ENCODE assay signal across 21 cellular contexts in genomic region chr21:26708223-26708800, GRCh38.
DNase-seq lines count a peak whose midpoint lies in the region; ATAC-seq and TF ChIP-seq lines count a peak whose summit lies in the region.
"Had no signal": no experiment of that assay in that cellular context is flagged by ENCODE, and none has a peak within 500 bp of the region (broad histone marks: within the 10 kb centered on the region; RNA-seq: fewer than 3 reads in every experiment).

No MANE protein-coding gene starts in this region.

- no peak overlapping the region for H3K27ac Mint-ChIP-seq in stimulated activated naive B cell treated with anti-CD40 and anti-IgM and Interleukin-4, amounts not matched to agents 10 μg/mL and 1 μg/mL and 100 μg/mL, for 72 hours
- H3K27ac Mint-ChIP-seq: CD8-positive, alpha-beta T cell; GM23338 had no signal

- TF ChIP-seq POLR2A in esophagus squamous epithelium (IDR thresholded peaks at IDR 0.05): no peak

- H3K36me3 ChIP-seq in esophagus squamous epithelium: no peaks in the 10 kb centered on the region
- H3K36me3 ChIP-seq: BLaER1 treated with 17β-estradiol and CSF1 and Interleukin-3, amounts not matched to agents 10 nM and 100 nM; HAP-1; Peyer's patch had no signal

- H3K36me3 Mint-ChIP-seq in stimulated activated naive B cell treated with anti-CD40 and anti-IgM and Interleukin-4, amounts not matched to agents 10 μg/mL and 1 μg/mL and 100 μg/mL, for 72 hours: no peaks in the 10 kb centered on the region
- H3K36me3 Mint-ChIP-seq: CD8-positive, alpha-beta T cell had no signal

- H3K9me3 Mint-ChIP-seq in stimulated activated naive B cell treated with anti-CD40 and anti-IgM and Interleukin-4, amounts not matched to agents 10 μg/mL and 1 μg/mL and 100 μg/mL, for 72 hours: peaks cover 1 to 2% of the 10 kb centered on the region in 2 donors
- H3K9me3 Mint-ChIP-seq: CD8-positive, alpha-beta T cell; GM23338 had no signal

- no peak overlapping the region for H3K4me3 Mint-ChIP-seq in stimulated activated naive B cell treated with anti-CD40 and anti-IgM and Interleukin-4, amounts not matched to agents 10 μg/mL and 1 μg/mL and 100 μg/mL, for 72 hours
- H3K4me3 Mint-ChIP-seq: CD8-positive, alpha-beta T cell; GM23338 had no signal

- H3K4me3 ChIP-seq in epithelial cell of esophagus (ENCODE audit: low read length) (no peak overlapping the region), esophagus squamous epithelium (no peak overlapping the region)
- H3K4me3 ChIP-seq: BLaER1 treated with 17β-estradiol and CSF1 and Interleukin-3, amounts not matched to agents 10 nM and 100 nM; GM23338; HAP-1; Peyer's patch had no signal

- DNase-seq in SIG-M5 treated with dmso at 0.1 percent for 504 hours (lab: John Stamatoyannopoulos, UW; ENCODE audit: unreplicated experiment): peak; percentile 7
- DNase-seq in SIG-M5 (lab: John Stamatoyannopoulos, UW): no peak
- DNase-seq in MV-4-11 (lab: John Stamatoyannopoulos, UW): peak; percentile 62
- peak; percentile 23 for DNase-seq in epithelial cell of esophagus (ENCODE audit: low read depth)
- no peak for DNase-seq in stimulated activated naive B cell treated with anti-CD40 and anti-IgM and Interleukin-4, amounts not matched to agents 10 μg/mL and 1 μg/mL and 100 μg/mL, for 72 hours
- DNase-seq in esophagus squamous epithelium (lab: John Stamatoyannopoulos, UW): no peak
- no peak for DNase-seq in KBM-7
- DNase-seq: 8988T; CD8-positive, alpha-beta T cell; DMS153; GDM1; NCI-H1092 treated with DMSO at 0.1 percent for 48 hours; NCI-H1436 treated with DMSO at 0.1 percent for 48 hours; NCI-H2029; NCI-H226; NCI-H510A treated with DMSO at 0.1 percent for 48 hours; NCI-H748 treated with DMSO at 0.1 percent for 48 hours; Peyer's patch had no signal

- no peaks in the 10 kb centered on the region for H3K27me3 Mint-ChIP-seq in stimulated activated naive B cell treated with anti-CD40 and anti-IgM and Interleukin-4, amounts not matched to agents 10 μg/mL and 1 μg/mL and 100 μg/mL, for 72 hours

- H3K4me1 ChIP-seq in esophagus squamous epithelium: no peaks in the 10 kb centered on the region
- H3K4me1 ChIP-seq: HAP-1, Peyer's patch had no signal

- in situ Hi-C loops in KBM-7 (cut with MboI; ENCODE audit: low pct_unique_long_range_greater_than_20kb, low sequenced_read_pairs): no loop called here

- WGBS in esophagus squamous epithelium, 2 donors: 93% methylated on average over 3 of the region's 3 CpGs

- no peaks in the 10 kb centered on the region for H3K27me3 ChIP-seq in esophagus squamous epithelium
- H3K27me3 ChIP-seq: BLaER1 treated with 17β-estradiol and CSF1 and Interleukin-3, amounts not matched to agents 10 nM and 100 nM; Peyer's patch had no signal

- no peaks in the 10 kb centered on the region for H3K4me1 Mint-ChIP-seq in stimulated activated naive B cell treated with anti-CD40 and anti-IgM and Interleukin-4, amounts not matched to agents 10 μg/mL and 1 μg/mL and 100 μg/mL, for 72 hours

- H3K9me3 ChIP-seq in esophagus squamous epithelium: no peaks in the 10 kb centered on the region
- H3K9me3 ChIP-seq: HAP-1, Peyer's patch had no signal

- peak; percentile 54 to 65 for ATAC-seq in stimulated activated naive B cell treated with anti-CD40 and anti-IgM and Interleukin-4, amounts not matched to agents 10 μg/mL and 1 μg/mL and 100 μg/mL, for 72 hours (replicated peaks)
- ATAC-seq: CD8-positive, alpha-beta T cell; GM23338 had no signal

- no peak for TF ChIP-seq CTCF in epithelial cell of esophagus (IDR thresholded peaks at IDR 0.05; ENCODE audit: insufficient read depth, low read depth, low read length, missing control alignments)
- no peak for TF ChIP-seq CTCF in esophagus squamous epithelium (IDR thresholded peaks at IDR 0.05)

- no peak overlapping the region for H3K27ac ChIP-seq in esophagus squamous epithelium
- H3K27ac ChIP-seq: BLaER1 treated with 17β-estradiol and CSF1 and Interleukin-3, amounts not matched to agents 10 nM and 100 nM; Peyer's patch had no signal

- intact Hi-C loops in esophagus squamous epithelium (cut with DNase I): no loop called here

Comparison
In these comparisons a context has a peak if more than half of its experiments do, and no peak if none do; other contexts are left out.
1. DNase-seq: peak in SIG-M5 treated with dmso at 0.1 percent for 504 hours (single experiment), MV-4-11 (single experiment) and epithelial cell of esophagus (single experiment); none in SIG-M5 (single experiment), stimulated activated naive B cell treated with anti-CD40 and anti-IgM and Interleukin-4, amounts not matched to agents 10 μg/mL and 1 μg/mL and 100 μg/mL, for 72 hours (single experiment), esophagus squamous epithelium (single experiment) and KBM-7 (single experiment).